In genomic region chr2:27766287-27766661, GRCh38 we compare ENCODE assay signal across 11 cellular contexts. TPM values are rescaled to one million over a fixed set of nuclear protein-coding genes. Genes with fewer than 3 reads are reported as not detected.
A peak's percentile ranks its signal among the peaks of the same experiment; 100 is the strongest.
DNase-seq lines count a peak whose midpoint lies in the region; ATAC-seq, FAIRE-seq and TF ChIP-seq lines count a peak whose summit lies in the region.
"Had no signal": no experiment of that assay in that cellular context is flagged by ENCODE, and none has a peak within 500 bp of the region (broad histone marks: within the 10 kb centered on the region; RNA-seq: fewer than 3 reads in every experiment).

No MANE protein-coding gene starts in this region.

- H3K27me3 ChIP-seq in ascending aorta (no peaks in the 10 kb centered on the region), lower lobe of right lung (ENCODE audit: low read depth) (no peaks in the 10 kb centered on the region), subcutaneous abdominal adipose tissue (ENCODE audit: control insufficient read depth in 5 of 5, insufficient read depth in 4 of 5, low read length in 5 of 5) (peaks cover 0 to 4% (median 2%) of the 10 kb centered on the region in 5 donors)

- H3K27ac ChIP-seq in ascending aorta, result no peak overlapping the region
- peak overlapping the region; percentile 76 for H3K27ac ChIP-seq in lower lobe of right lung
- H3K27ac ChIP-seq in subcutaneous abdominal adipose tissue (ENCODE audit: low read depth, low read length), result no peak overlapping the region

- ATAC-seq in lower lobe of right lung (peak; percentile 78 to 81), GM19463 (IDR thresholded peaks at IDR 0.05; ENCODE audit: unreplicated experiment) (no peak)

- no peak for TF ChIP-seq POLR2A in H54 (IDR thresholded peaks at IDR 0.05; ENCODE audit: low read depth, low read length)

- intact Hi-C loops in ascending aorta (cut with DNase I), result no loop called here
- intact Hi-C loops in lower lobe of right lung (cut with DNase I), result no loop called here

- H3K4me3 ChIP-seq in ascending aorta, result peak overlapping the region; percentile 41 to 50
- H3K4me3 ChIP-seq in lower lobe of right lung, result peak overlapping the region; percentile 41
- peak overlapping the region; percentile 39 to 70 (median 60) for H3K4me3 ChIP-seq in subcutaneous abdominal adipose tissue (ENCODE audit: low read depth in 1 of 5, low read length in 5 of 5)

- CTCF ChIA-PET in activated naive CD4-positive, alpha-beta T cell treated with anti-CD3 and anti-CD28 coated beads, Interleukin-2, amount 10 ng/mL, durations not matched to agents 7 days and 5 days (lab: Charles Lee), result no interaction called here

- H3K4me1 Mint-ChIP-seq in activated naive CD4-positive, alpha-beta T cell treated with anti-CD3 and anti-CD28 coated beads, Interleukin-2, amount 50 U/mL, for 24 hours, result peaks cover 22% of the 10 kb centered on the region
- peaks cover 19% of the 10 kb centered on the region for H3K4me1 Mint-ChIP-seq in activated naive CD4-positive, alpha-beta T cell treated with anti-CD3 and anti-CD28 coated beads, Interleukin-2, amount 10 ng/mL, durations not matched to agents 7 days and 5 days

- H3K27me3 Mint-ChIP-seq in activated naive CD4-positive, alpha-beta T cell treated with anti-CD3 and anti-CD28 coated beads, Interleukin-2, amount 50 U/mL, for 24 hours, result no peaks in the 10 kb centered on the region
- peaks cover 41% of the 10 kb centered on the region for H3K27me3 Mint-ChIP-seq in activated naive CD4-positive, alpha-beta T cell treated with anti-CD3 and anti-CD28 coated beads, Interleukin-2, amount 10 ng/mL, durations not matched to agents 7 days and 5 days

- TF ChIP-seq CTCF in ascending aorta (IDR thresholded peaks at IDR 0.05) (no peak), lower lobe of right lung (IDR thresholded peaks at IDR 0.05) (no peak)

- H3K9me3 Mint-ChIP-seq in activated naive CD4-positive, alpha-beta T cell treated with anti-CD3 and anti-CD28 coated beads, Interleukin-2, amount 50 U/mL, for 24 hours, result no peaks in the 10 kb centered on the region
- H3K9me3 Mint-ChIP-seq in activated naive CD4-positive, alpha-beta T cell treated with anti-CD3 and anti-CD28 coated beads, Interleukin-2, amount 10 ng/mL, durations not matched to agents 7 days and 5 days, result no peaks in the 10 kb centered on the region
- H3K9me3 Mint-ChIP-seq: H9 had no signal

- H3K27ac Mint-ChIP-seq in activated naive CD4-positive, alpha-beta T cell treated with anti-CD3 and anti-CD28 coated beads, Interleukin-2, amount 50 U/mL, for 24 hours, result peak overlapping the region; percentile 46
- H3K27ac Mint-ChIP-seq in activated naive CD4-positive, alpha-beta T cell treated with anti-CD3 and anti-CD28 coated beads, Interleukin-2, amount 10 ng/mL, durations not matched to agents 7 days and 5 days, result no peak overlapping the region
- H3K27ac Mint-ChIP-seq: H9 had no signal

- H3K9ac ChIP-seq in subcutaneous abdominal adipose tissue (ENCODE audit: low read length in 5 of 5), result peak overlapping the region in 1 of 5 donors; percentile 66

- peak overlapping the region; percentile 66 for H3K4me3 Mint-ChIP-seq in activated naive CD4-positive, alpha-beta T cell treated with anti-CD3 and anti-CD28 coated beads, Interleukin-2, amount 50 U/mL, for 24 hours
- no peak overlapping the region for H3K4me3 Mint-ChIP-seq in activated naive CD4-positive, alpha-beta T cell treated with anti-CD3 and anti-CD28 coated beads, Interleukin-2, amount 10 ng/mL, durations not matched to agents 7 days and 5 days
- H3K4me3 Mint-ChIP-seq: H9 had no signal

- no peak for DNase-seq in activated naive CD4-positive, alpha-beta T cell treated with anti-CD3 and anti-CD28 coated beads, Interleukin-2, amount 10 ng/mL, durations not matched to agents 7 days and 5 days
- DNase-seq in ascending aorta (ENCODE audit: low spot score in 2 of 2) (no peak), lower lobe of right lung (no peak), inferior parietal cortex (ENCODE audit: extremely low spot score) (no peak), H54 (ENCODE audit: insufficient read length, low spot score) (no peak)
- DNase-seq: esophagus squamous epithelium, H9, NCI-H446 treated with DMSO at 0.1 percent for 48 hours had no signal

- H3K4me1 ChIP-seq in ascending aorta (peaks cover 0 to 7% of the 10 kb centered on the region in 2 donors), lower lobe of right lung (peaks cover 19% of the 10 kb centered on the region), subcutaneous abdominal adipose tissue (ENCODE audit: control insufficient read depth in 5 of 5, insufficient read depth in 5 of 5, low read length in 5 of 5) (peaks cover 0 to 16% (median 14%) of the 10 kb centered on the region in 5 donors)

- H3K9me3 ChIP-seq in ascending aorta, result no peaks in the 10 kb centered on the region
- H3K9me3 ChIP-seq in lower lobe of right lung, result no peaks in the 10 kb centered on the region
- no peaks in the 10 kb centered on the region for H3K9me3 ChIP-seq in subcutaneous abdominal adipose tissue (ENCODE audit: control insufficient read depth in 5 of 5, low read length in 5 of 5)
- H3K9me3 ChIP-seq: esophagus squamous epithelium had no signal

- H3K36me3 ChIP-seq in ascending aorta (no peaks in the 10 kb centered on the region), lower lobe of right lung (no peaks in the 10 kb centered on the region), subcutaneous abdominal adipose tissue (ENCODE audit: control insufficient read depth in 5 of 5, insufficient read depth in 5 of 5, low read length in 5 of 5) (no peaks in the 10 kb centered on the region)
- H3K36me3 ChIP-seq: esophagus squamous epithelium had no signal

- FAIRE-seq in H54 (lab: Jason Lieb, UNC), result no peak

- H3K36me3 Mint-ChIP-seq in activated naive CD4-positive, alpha-beta T cell treated with anti-CD3 and anti-CD28 coated beads, Interleukin-2, amount 50 U/mL, for 24 hours, result no peaks in the 10 kb centered on the region
- no peaks in the 10 kb centered on the region for H3K36me3 Mint-ChIP-seq in activated naive CD4-positive, alpha-beta T cell treated with anti-CD3 and anti-CD28 coated beads, Interleukin-2, amount 10 ng/mL, durations not matched to agents 7 days and 5 days

RNA-seq across cellular contexts. Expression of gene MRPL33, which starts 5.2 kb away (rescaled TPM):
- total RNA-seq in ascending aorta, result 3.4 TPM
- total RNA-seq in lower lobe of right lung, result 93.3 TPM

Comparison
In these comparisons a context has a peak if more than half of its experiments do, and no peak if none do; other contexts are left out.
1. RNA of gene MRPL33, which starts 5.2 kb away (total RNA-seq): 93.3 TPM in lower lobe of right lung (single experiment); 3.4 TPM in ascending aorta (single experiment); every median in the first group is over 10 times any median in the second.
2. Peak in every context shown above with its lines, with median percentiles within 50 percentile points of each other: H3K4me3 ChIP-seq.